In the genomic region with DNA sequence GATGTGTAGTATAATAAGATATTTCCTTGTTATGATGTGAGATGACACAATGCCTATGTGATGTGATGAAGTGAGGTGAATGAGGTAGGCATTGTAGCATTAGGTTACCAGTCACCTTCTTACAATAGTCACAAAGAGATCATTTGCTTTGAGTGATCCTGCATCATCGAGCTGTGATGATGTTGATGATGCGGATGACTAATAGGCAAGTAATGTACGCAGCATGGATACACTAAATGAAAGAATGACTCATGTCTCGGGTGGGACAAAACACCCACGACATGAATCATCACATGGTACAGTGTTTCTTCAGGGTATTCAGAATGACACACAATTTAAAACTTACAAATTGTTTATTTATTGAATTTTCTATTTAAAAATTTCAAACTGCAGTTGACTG, we compare ENCODE assay signal across 8 cellular contexts.
DNase-seq lines count a peak whose midpoint lies in the region; ATAC-seq, FAIRE-seq and TF ChIP-seq lines count a peak whose summit lies in the region.

No MANE protein-coding gene starts in this region.

- ATAC-seq in SK-N-SH treated with all-trans-retinoic acid at 6 μM for 48 hours, result peak; percentile 95
- no peak for ATAC-seq in GM19467 (IDR thresholded peaks at IDR 0.05; ENCODE audit: unreplicated experiment)
- no peak for ATAC-seq in HG03139 (IDR thresholded peaks at IDR 0.05; ENCODE audit: unreplicated experiment)

- H3K27me3 Mint-ChIP-seq in neural progenitor cell (ENCODE audit: insufficient read depth, low read depth), result no peaks in the 10 kb centered on the region

- H3K9ac ChIP-seq in neural progenitor cell, result no peak overlapping the region

- TF ChIP-seq CTCF in AG04450 (IDR thresholded peaks at IDR 0.05; ENCODE audit: low read depth, low read length) (no peak), choroid plexus epithelial cell (conservative IDR thresholded peaks at IDR 0.05; ENCODE audit: low read depth, low read length) (no peak), neural progenitor cell (IDR thresholded peaks at IDR 0.05) (no peak)

- no peak for TF ChIP-seq POLR2A in H54 (IDR thresholded peaks at IDR 0.05; ENCODE audit: low read depth, low read length)

- H3F3A ChIP-seq in neural progenitor cell (ENCODE audit: low read depth), result no peaks in the 10 kb centered on the region

- H3K4me3 Mint-ChIP-seq in neural progenitor cell, result no peak overlapping the region

- H2AFZ ChIP-seq in neural progenitor cell (replicated peaks), result no peak overlapping the region

- no peaks in the 10 kb centered on the region for H4K20me1 ChIP-seq in neural progenitor cell (ENCODE audit: low read depth)

- DNase-seq in AG04450 (ENCODE audit: low read depth, low spot score) (peak; percentile 94), H54 (ENCODE audit: insufficient read length, low spot score) (peak; percentile 1), choroid plexus epithelial cell (ENCODE audit: low read depth) (peak; percentile 98), non-pigmented ciliary epithelial cell (ENCODE audit: low read depth) (peak; percentile 99), neural progenitor cell (ENCODE audit: low spot score) (no peak)

- H3K4me2 ChIP-seq in neural progenitor cell, result no peak overlapping the region

- peak overlapping the region; percentile 40 for H3K4me3 ChIP-seq in AG04450 (ENCODE audit: low read depth, low read length)
- peak overlapping the region; percentile 48 for H3K4me3 ChIP-seq in choroid plexus epithelial cell (ENCODE audit: low read depth, low read length)
- H3K4me3 ChIP-seq in neural progenitor cell, result no peak overlapping the region

- CTCF ChIA-PET in AG04450 (lab: Charles Lee), result no interaction called here

- peaks cover 3% of the 10 kb centered on the region for H3K9me3 Mint-ChIP-seq in neural progenitor cell

- H3K36me3 ChIP-seq in neural progenitor cell, result no peaks in the 10 kb centered on the region

- H3K4me1 ChIP-seq in neural progenitor cell, result no peaks in the 10 kb centered on the region

- no peaks in the 10 kb centered on the region for H3K79me2 ChIP-seq in neural progenitor cell (ENCODE audit: low read depth)

- no peaks in the 10 kb centered on the region for H3K27me3 ChIP-seq in AG04450 (ENCODE audit: control insufficient read depth, insufficient read depth, low read length)
- no peaks in the 10 kb centered on the region for H3K27me3 ChIP-seq in neural progenitor cell

- H3K27ac Mint-ChIP-seq in neural progenitor cell, result no peak overlapping the region

- no peaks in the 10 kb centered on the region for H3K36me3 Mint-ChIP-seq in neural progenitor cell

- FAIRE-seq in H54 (lab: Jason Lieb, UNC), result peak; percentile 99

- H3K4me1 Mint-ChIP-seq in neural progenitor cell, result no peaks in the 10 kb centered on the region

- POLR2A ChIA-PET in AG04450 (lab: Yijun Ruan, JAX), result interaction anchor here (0.6 kb wide), 1 partner anchor 545 kb away, joined by 3 read pairs; no protein-coding TSS in a partner anchor

- no peak overlapping the region for H3K27ac ChIP-seq in AG04450 (ENCODE audit: low read depth, low read length)
- H3K27ac ChIP-seq in neural progenitor cell, result no peak overlapping the region

- no peaks in the 10 kb centered on the region for H3K9me3 ChIP-seq in AG04450 (ENCODE audit: control insufficient read depth, insufficient read depth, low read length)
- no peaks in the 10 kb centered on the region for H3K9me3 ChIP-seq in neural progenitor cell (ENCODE audit: low read depth)

TF ChIP-seq in SK-N-SH treated with all-trans-retinoic acid at 6 μM for 48 hours, 23 proteins besides CTCF, POLR2A, EP300 and RAD21:
- TF ChIP-seq TOX (CRISPR knock-in tag; IDR thresholded peaks at IDR 0.05; ENCODE audit: borderline replicate concordance) (peak; percentile 93; the same call in 1 of the 2 replicates), ZC3H10 (CRISPR knock-in tag; IDR thresholded peaks at IDR 0.05) (peak; percentile 58; the same call in 1 of the 2 replicates), ZNF565 (CRISPR knock-in tag; conservative IDR thresholded peaks at IDR 0.05; ENCODE audit: low read depth) (no peak)
